8 cellular contexts compared by ENCODE assay signal in the genomic region with DNA sequence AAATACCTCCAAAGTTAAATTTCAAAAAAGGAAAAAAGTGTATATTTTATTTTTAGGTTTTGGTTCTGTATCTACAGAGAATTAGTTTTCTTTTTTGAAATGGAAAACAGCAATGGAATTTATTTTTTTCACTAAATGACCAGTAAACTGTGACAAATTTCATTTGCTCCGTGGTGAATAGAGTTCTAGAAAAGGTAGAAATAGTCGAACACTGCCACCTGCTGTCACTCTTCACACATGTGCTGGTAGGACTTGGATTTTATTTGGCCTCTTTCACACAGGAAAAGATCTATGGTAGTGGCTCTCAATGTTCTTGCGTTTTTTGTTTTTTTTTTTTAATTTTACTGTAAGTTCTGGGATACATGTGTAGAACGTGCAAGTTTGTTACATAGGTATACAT.
DNase-seq lines count a peak whose midpoint lies in the region; ATAC-seq, FAIRE-seq and TF ChIP-seq lines count a peak whose summit lies in the region.

No MANE protein-coding gene starts in this region.

- H3K27me3 Mint-ChIP-seq in MCF 10A (ENCODE audit: insufficient read depth, unreplicated experiment) (no peaks in the 10 kb centered on the region), type B pancreatic cell (peaks cover 20% of the 10 kb centered on the region)
- peaks cover 12% of the 10 kb centered on the region for H3K27me3 Mint-ChIP-seq in activated T-cell treated with anti-CD3 and anti-CD28 coated beads, Interleukin-2, amount 50 U/mL, for 24 hours

- BruUV-seq in MCF 10A (replicated peaks; lab: Mats Ljungman, UMichigan) = no TSS peak

- H3K36me3 Mint-ChIP-seq in MCF 10A (ENCODE audit: insufficient read depth, unreplicated experiment) (no peaks in the 10 kb centered on the region), type B pancreatic cell (peaks cover 3% of the 10 kb centered on the region)
- no peaks in the 10 kb centered on the region for H3K36me3 Mint-ChIP-seq in activated T-cell treated with anti-CD3 and anti-CD28 coated beads, Interleukin-2, amount 50 U/mL, for 24 hours (ENCODE audit: low read depth)

- H3K27ac Mint-ChIP-seq in MCF 10A (ENCODE audit: low read depth, unreplicated experiment) (no peak overlapping the region), type B pancreatic cell (no peak overlapping the region)
- H3K27ac Mint-ChIP-seq in activated T-cell treated with anti-CD3 and anti-CD28 coated beads, Interleukin-2, amount 50 U/mL, for 24 hours = no peak overlapping the region

- no peaks in the 10 kb centered on the region for H3K36me3 ChIP-seq in left lung

- H3K4me3 ChIP-seq in left lung = no peak overlapping the region

- peak; percentile 60 for DNase-seq in GM03348 (ENCODE audit: low spot score)
- DNase-seq in NCI-H774 (lab: John Stamatoyannopoulos, UW) = peak; percentile 66
- DNase-seq in MCF 10A (ENCODE audit: unreplicated experiment) = peak; percentile 70
- DNase-seq in left lung = no peak
- no peak for DNase-seq in type B pancreatic cell (ENCODE audit: extremely low spot score, unreplicated experiment)
- no peak for DNase-seq in activated T-cell treated with anti-CD3 and anti-CD28 coated beads, Interleukin-2, amount 50 U/mL, for 24 hours

- H3K4me1 ChIP-seq in left lung = peaks cover 0 to 3% of the 10 kb centered on the region in 2 donors

- H3K27ac ChIP-seq in left lung = no peak overlapping the region

- H3K9me3 ChIP-seq in left lung = no peaks in the 10 kb centered on the region

- H3K4me3 Mint-ChIP-seq in MCF 10A (ENCODE audit: unreplicated experiment) (no peak overlapping the region), type B pancreatic cell (no peak overlapping the region)
- H3K4me3 Mint-ChIP-seq in activated T-cell treated with anti-CD3 and anti-CD28 coated beads, Interleukin-2, amount 50 U/mL, for 24 hours = no peak overlapping the region

- ATAC-seq in HG03159 (IDR thresholded peaks at IDR 0.05; ENCODE audit: unreplicated experiment) (peak; percentile 78), left lung (peak; percentile 59)

- POLR2A ChIA-PET in MCF 10A (lab: Yijun Ruan, JAX) = no interaction called here

- no peaks in the 10 kb centered on the region for H3K27me3 ChIP-seq in left lung

- TF ChIP-seq CTCF in MCF 10A (IDR thresholded peaks at IDR 0.05; ENCODE audit: unreplicated experiment) (peak; percentile 61), left lung (IDR thresholded peaks at IDR 0.05) (peak; percentile 22 to 48), type B pancreatic cell (conservative IDR thresholded peaks at IDR 0.05) (peak; percentile 84)

- peaks cover 12% of the 10 kb centered on the region for H3K4me1 Mint-ChIP-seq in MCF 10A (ENCODE audit: insufficient read depth, unreplicated experiment)
- peaks cover 19% of the 10 kb centered on the region for H3K4me1 Mint-ChIP-seq in type B pancreatic cell (ENCODE audit: unreplicated experiment)
- no peaks in the 10 kb centered on the region for H3K4me1 Mint-ChIP-seq in activated T-cell treated with anti-CD3 and anti-CD28 coated beads, Interleukin-2, amount 50 U/mL, for 24 hours (ENCODE audit: low read depth)

- H3K9me3 Mint-ChIP-seq in MCF 10A (ENCODE audit: unreplicated experiment) (no peaks in the 10 kb centered on the region), type B pancreatic cell (no peaks in the 10 kb centered on the region)
- H3K9me3 Mint-ChIP-seq in activated T-cell treated with anti-CD3 and anti-CD28 coated beads, Interleukin-2, amount 50 U/mL, for 24 hours = no peaks in the 10 kb centered on the region

- CTCF ChIA-PET in MCF 10A (lab: Yijun Ruan, JAX) = interaction anchor here (1.1 to 1.3 kb wide), 2 partner anchors 9 to 368 kb away, joined by 3 to 4 read pairs; no protein-coding TSS in a partner anchor

- intact Hi-C loops in MCF 10A (cut with micrococcal nuclease) (loop anchor here (1.0 to 5.0 kb wide), 4 partner anchors 266 to 723 kb away; no protein-coding TSS in a partner anchor), left lung (cut with DNase I) (no loop called here)

- peak; percentile 98 for FAIRE-seq in A204.1 (lab: Jason Lieb, UNC)

Comparison
In these comparisons a context has a peak if more than half of its experiments do, and no peak if none do; other contexts are left out.
1. DNase-seq: peak in GM03348 (single experiment), NCI-H774 (single experiment) and MCF 10A (single experiment); none in left lung (0 of 2), type B pancreatic cell (single experiment) and activated T-cell treated with anti-CD3 and anti-CD28 coated beads, Interleukin-2, amount 50 U/mL, for 24 hours (single experiment).
2. Peak in every context shown above with its lines, with median percentiles within 50 percentile points of each other: CTCF ChIP-seq.